In the genomic region with DNA sequence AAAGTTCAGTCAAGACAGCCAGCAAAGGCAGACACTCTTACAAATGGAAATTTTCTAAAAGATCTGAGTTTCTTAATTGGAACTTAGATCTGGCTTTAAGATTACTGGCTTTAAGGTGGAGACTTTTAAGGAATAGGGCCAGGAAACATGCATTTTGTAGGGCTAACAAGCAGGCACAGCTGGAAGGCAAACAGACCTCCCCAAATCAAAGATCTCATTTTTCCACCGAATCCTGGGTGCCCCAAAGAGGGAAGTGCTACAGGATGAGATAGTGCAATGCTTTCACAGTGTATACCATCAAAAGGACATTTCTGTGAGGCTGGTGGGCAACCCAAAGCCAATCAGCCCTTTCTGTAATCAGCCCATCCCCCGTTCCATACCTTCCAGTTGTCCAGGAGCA, we compare ENCODE assay signal across 38 cellular contexts.
"Had no signal": no experiment of that assay in that cellular context is flagged by ENCODE, and none has a peak within 500 bp of the region (broad histone marks: within the 10 kb centered on the region; RNA-seq: fewer than 3 reads in every experiment).

No MANE protein-coding gene starts in this region.

- H3K27me3 ChIP-seq: ascending aorta, cardiac muscle cell had no signal

- ATAC-seq: activated CD4-positive, alpha-beta T cell treated with anti-CD3 and anti-CD28 coated beads for 36 hours; activated CD4-positive, CD25-positive, alpha-beta regulatory T cell treated with anti-CD3 and anti-CD28 coated beads, Interleukin-2, amount 50 U/mL, for 24 hours; activated CD8-positive, alpha-beta memory T cell treated with anti-CD3 and anti-CD28 coated beads, Interleukin-2, amount 10 ng/mL, durations not matched to agents 7 days and 5 days; activated CD8-positive, alpha-beta T cell treated with anti-CD3 and anti-CD28 coated beads, Interleukin-2, amount 10 ng/mL, durations not matched to agents 7 days and 5 days; activated naive CD8-positive, alpha-beta T cell treated with anti-CD3 and anti-CD28 coated beads, Interleukin-2, amount 50 U/mL, for 24 hours; WTC11 had no signal

- H3K27ac ChIP-seq: ascending aorta, cardiac muscle cell, WERI-Rb-1 had no signal

- H3K4me3 Mint-ChIP-seq: activated CD4-positive, alpha-beta memory T cell treated with anti-CD3 and anti-CD28 coated beads, Interleukin-2, amount 10 ng/mL, durations not matched to agents 7 days and 5 days; activated CD4-positive, alpha-beta T cell treated with anti-CD3 and anti-CD28 coated beads for 36 hours; activated CD4-positive, alpha-beta T cell treated with anti-CD3 and anti-CD28 coated beads, Interleukin-2, amount 10 ng/mL, durations not matched to agents 7 days and 5 days; activated CD8-positive, alpha-beta memory T cell treated with anti-CD3 and anti-CD28 coated beads, Interleukin-2, amount 10 ng/mL, durations not matched to agents 7 days and 5 days; activated CD8-positive, alpha-beta T cell treated with anti-CD3 and anti-CD28 coated beads, Interleukin-2, amount 10 ng/mL, durations not matched to agents 7 days and 5 days; activated naive CD4-positive, alpha-beta T cell treated with anti-CD3 and anti-CD28 coated beads, Interleukin-2, amount 10 ng/mL, durations not matched to agents 7 days and 5 days; activated naive CD4-positive, alpha-beta T cell treated with anti-CD3 and anti-CD28 coated beads, Interleukin-2, amount 50 U/mL, for 24 hours; activated naive CD8-positive, alpha-beta T cell; activated naive CD8-positive, alpha-beta T cell treated with anti-CD3 and anti-CD28 coated beads, Interleukin-2, amount 10 ng/mL, durations not matched to agents 7 days and 5 days; activated naive CD8-positive, alpha-beta T cell treated with anti-CD3 and anti-CD28 coated beads, Interleukin-2, amount 50 U/mL, for 24 hours; activated T-cell treated with anti-CD3 and anti-CD28 coated beads, Interleukin-2, amount 50 U/mL, for 24 hours; brain; central memory CD8-positive, alpha-beta T cell; T-helper 1 cell treated with Interleukin-12 subunit alpha and Interleukin-12 subunit beta and Interleukin-4 antibody, amounts not matched to agents 30 μg/mL and 1 μg/mL, for 36 hours; T-helper 2 cell treated with Interferon-gamma antibody and Interleukin-4, amounts not matched to agents 5 μg/mL and 100 μg/mL, for 36 hours; WTC11 had no signal

- DNase-seq: activated CD4-positive, alpha-beta memory T cell treated with anti-CD3 and anti-CD28 coated beads, Interleukin-2, amount 10 ng/mL, durations not matched to agents 7 days and 5 days; activated CD4-positive, alpha-beta T cell treated with anti-CD3 and anti-CD28 coated beads for 1 hour; activated CD4-positive, alpha-beta T cell treated with anti-CD3 and anti-CD28 coated beads for 36 hours; activated CD4-positive, alpha-beta T cell treated with anti-CD3 and anti-CD28 coated beads for 48 hours; activated CD4-positive, alpha-beta T cell treated with anti-CD3 and anti-CD28 coated beads, Interleukin-2, amount 10 ng/mL, durations not matched to agents 7 days and 5 days; activated CD4-positive, alpha-beta T cell treated with anti-CD3 and anti-CD28 coated beads, Interleukin-2, amount 50 U/mL, for 48 hours; activated CD4-positive, CD25-positive, alpha-beta regulatory T cell; activated CD8-positive, alpha-beta memory T cell treated with anti-CD3 and anti-CD28 coated beads for 24 hours; activated CD8-positive, alpha-beta memory T cell treated with anti-CD3 and anti-CD28 coated beads, Interleukin-2, amount 10 ng/mL, durations not matched to agents 7 days and 5 days; activated CD8-positive, alpha-beta memory T cell treated with anti-CD3 and anti-CD28 coated beads, Interleukin-2, amount 50 U/mL, for 48 hours; activated CD8-positive, alpha-beta T cell treated with anti-CD3 and anti-CD28 coated beads, Interleukin-2, amount 10 ng/mL, durations not matched to agents 7 days and 5 days; activated effector memory CD4-positive, alpha-beta T cell treated with Interleukin-2 at 50 U/mL for 16 hours; activated gamma-delta T cell; activated naive CD4-positive, alpha-beta T cell treated with anti-CD3 and anti-CD28 coated beads, Interleukin-2, amount 10 ng/mL, durations not matched to agents 7 days and 5 days; activated naive CD4-positive, alpha-beta T cell treated with Interleukin-2 at 50 U/mL for 16 hours; activated naive CD8-positive, alpha-beta T cell treated with anti-CD3 and anti-CD28 coated beads, Interleukin-2, amount 10 ng/mL, durations not matched to agents 7 days and 5 days; activated naive CD8-positive, alpha-beta T cell treated with anti-CD3 and anti-CD28 coated beads, Interleukin-2, amount 50 U/mL, for 24 hours; activated T-cell treated with anti-CD3 and anti-CD28 coated beads, Interleukin-2, amount 50 U/mL, for 24 hours; activated T-cell treated with anti-CD3 and anti-CD28 coated beads, Interleukin-2, amount 50 U/mL, for 48 hours; amygdala; anterior cingulate cortex; caudate nucleus; cerebellar nuclear complex; T-helper 2 cell; T-helper 9 cell; WERI-Rb-1 had no signal

- H3K9me3 Mint-ChIP-seq: activated naive CD4-positive, alpha-beta T cell treated with anti-CD3 and anti-CD28 coated beads, Interleukin-2, amount 50 U/mL, for 24 hours; central memory CD8-positive, alpha-beta T cell had no signal

- H3K9me3 ChIP-seq: ascending aorta had no signal

- H3K36me3 Mint-ChIP-seq: activated naive CD4-positive, alpha-beta T cell treated with anti-CD3 and anti-CD28 coated beads, Interleukin-2, amount 10 ng/mL, durations not matched to agents 7 days and 5 days; brain had no signal

- H3K4me3 ChIP-seq: ascending aorta, cardiac muscle cell had no signal

- H3K4me1 ChIP-seq: ascending aorta had no signal

- FAIRE-seq: bronchial epithelial cell had no signal

- H3K36me3 ChIP-seq: ascending aorta, cardiac muscle cell, WERI-Rb-1 had no signal

- H3K27ac Mint-ChIP-seq: activated CD4-positive, alpha-beta memory T cell treated with anti-CD3 and anti-CD28 coated beads, Interleukin-2, amount 10 ng/mL, durations not matched to agents 7 days and 5 days; activated CD4-positive, alpha-beta T cell treated with anti-CD3 and anti-CD28 coated beads for 36 hours; activated CD4-positive, alpha-beta T cell treated with anti-CD3 and anti-CD28 coated beads, Interleukin-2, amount 10 ng/mL, durations not matched to agents 7 days and 5 days; activated CD8-positive, alpha-beta memory T cell treated with anti-CD3 and anti-CD28 coated beads, Interleukin-2, amount 10 ng/mL, durations not matched to agents 7 days and 5 days; activated CD8-positive, alpha-beta T cell treated with anti-CD3 and anti-CD28 coated beads, Interleukin-2, amount 10 ng/mL, durations not matched to agents 7 days and 5 days; activated naive CD4-positive, alpha-beta T cell treated with anti-CD3 and anti-CD28 coated beads, Interleukin-2, amount 10 ng/mL, durations not matched to agents 7 days and 5 days; activated naive CD4-positive, alpha-beta T cell treated with anti-CD3 and anti-CD28 coated beads, Interleukin-2, amount 50 U/mL, for 24 hours; activated naive CD8-positive, alpha-beta T cell; activated naive CD8-positive, alpha-beta T cell treated with anti-CD3 and anti-CD28 coated beads, Interleukin-2, amount 10 ng/mL, durations not matched to agents 7 days and 5 days; activated naive CD8-positive, alpha-beta T cell treated with anti-CD3 and anti-CD28 coated beads, Interleukin-2, amount 50 U/mL, for 24 hours; activated T-cell treated with anti-CD3 and anti-CD28 coated beads, Interleukin-2, amount 50 U/mL, for 24 hours; activated T-helper 2 cell treated with anti-CD3 and anti-CD28 coated beads, Interferon-gamma antibody, Interleukin-2, Interleukin-4, amounts not matched to agents 10 μg/mL and 5 μg/mL and 100 μg/mL, durations not matched to agents 14 hours and 24 hours and 36 hours; brain; T-helper 1 cell treated with Interleukin-12 subunit alpha and Interleukin-12 subunit beta and Interleukin-4 antibody, amounts not matched to agents 30 μg/mL and 1 μg/mL, for 36 hours; T-helper 2 cell treated with Interferon-gamma antibody and Interleukin-4, amounts not matched to agents 5 μg/mL and 100 μg/mL, for 36 hours; WTC11 had no signal

- H3K4me1 Mint-ChIP-seq: activated CD4-positive, alpha-beta memory T cell treated with anti-CD3 and anti-CD28 coated beads, Interleukin-2, amount 10 ng/mL, durations not matched to agents 7 days and 5 days; activated CD4-positive, alpha-beta T cell treated with anti-CD3 and anti-CD28 coated beads for 36 hours; activated CD4-positive, alpha-beta T cell treated with anti-CD3 and anti-CD28 coated beads, Interleukin-2, amount 10 ng/mL, durations not matched to agents 7 days and 5 days; activated CD8-positive, alpha-beta memory T cell treated with anti-CD3 and anti-CD28 coated beads, Interleukin-2, amount 10 ng/mL, durations not matched to agents 7 days and 5 days; activated naive CD4-positive, alpha-beta T cell treated with anti-CD3 and anti-CD28 coated beads, Interleukin-2, amount 10 ng/mL, durations not matched to agents 7 days and 5 days; activated naive CD4-positive, alpha-beta T cell treated with anti-CD3 and anti-CD28 coated beads, Interleukin-2, amount 50 U/mL, for 24 hours; activated naive CD8-positive, alpha-beta T cell treated with anti-CD3 and anti-CD28 coated beads, Interleukin-2, amount 10 ng/mL, durations not matched to agents 7 days and 5 days; brain; central memory CD8-positive, alpha-beta T cell had no signal
